Comparison of ENCODE assay signal across 24 cellular contexts in the genomic region with DNA sequence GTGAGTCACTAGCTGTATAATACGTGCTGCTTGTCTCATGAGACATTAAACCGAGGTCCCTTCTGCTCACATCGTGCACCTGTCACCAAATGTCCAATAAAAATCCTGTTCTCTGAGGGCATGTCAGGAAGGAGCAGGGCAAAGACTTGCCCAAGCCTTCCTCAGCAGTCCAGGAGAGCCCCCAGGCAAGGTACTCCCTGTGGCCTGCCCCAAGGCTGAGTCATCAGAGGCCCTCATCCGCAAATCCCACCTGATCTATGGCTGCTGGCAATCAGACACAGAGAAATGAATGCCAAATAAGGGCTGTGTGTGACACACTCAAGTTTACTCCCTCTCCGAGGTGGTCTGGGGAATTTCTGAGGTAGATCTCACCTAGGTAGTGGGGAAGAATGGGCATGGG.
DNase-seq lines count a peak whose midpoint lies in the region; ATAC-seq and TF ChIP-seq lines count a peak whose summit lies in the region.
"Had no signal": no experiment of that assay in that cellular context is flagged by ENCODE, and none has a peak within 500 bp of the region (broad histone marks: within the 10 kb centered on the region; RNA-seq: fewer than 3 reads in every experiment).

No MANE protein-coding gene starts in this region.

- H3K4me2 ChIP-seq in GM23338, result no peak overlapping the region
- H3K4me2 ChIP-seq: BLaER1 treated with 17β-estradiol and CSF1 and Interleukin-3, amounts not matched to agents 10 nM and 100 nM had no signal

- peak; percentile 33; the same call in 1 of the 3 replicates for ATAC-seq in GM23338
- peak; percentile 76 for ATAC-seq in RWPE2 (ENCODE audit: low read depth)
- ATAC-seq in GM21360 (IDR thresholded peaks at IDR 0.05; ENCODE audit: unreplicated experiment), result no peak
- ATAC-seq: left lobe of liver had no signal

- H3K27ac ChIP-seq in GM23338 (ENCODE audit: low read depth) (no peak overlapping the region), RWPE2 (ENCODE audit: poor library complexity, severe bottlenecking) (no peak overlapping the region)
- H3K27ac ChIP-seq: BLaER1 treated with 17β-estradiol and CSF1 and Interleukin-3, amounts not matched to agents 10 nM and 100 nM; breast epithelium; colonic mucosa; skin epidermis had no signal

- H3K79me2 ChIP-seq in GM23338 (replicated peaks; ENCODE audit: insufficient read depth), result no peaks in the 10 kb centered on the region

- H3K4me1 ChIP-seq in GM23338 (ENCODE audit: insufficient read depth) (no peaks in the 10 kb centered on the region), RWPE2 (ENCODE audit: insufficient read depth, poor library complexity, severe bottlenecking) (no peaks in the 10 kb centered on the region)
- H3K4me1 ChIP-seq: BLaER1 treated with 17β-estradiol and CSF1 and Interleukin-3, amounts not matched to agents 10 nM and 100 nM; breast epithelium; colonic mucosa had no signal

- no peaks in the 10 kb centered on the region for H3F3A ChIP-seq in GM23338 (replicated peaks; ENCODE audit: low read depth)

- H3K4me1 Mint-ChIP-seq in GM23338, result peaks cover 10% of the 10 kb centered on the region; the same call in 2 of the 3 replicates
- H3K4me1 Mint-ChIP-seq in endothelial cell (ENCODE audit: unreplicated experiment), result no peaks in the 10 kb centered on the region

- H3K9me3 ChIP-seq in RWPE2 (ENCODE audit: severe bottlenecking), result no peaks in the 10 kb centered on the region
- H3K9me3 ChIP-seq: BLaER1 treated with 17β-estradiol and CSF1 and Interleukin-3, amounts not matched to agents 10 nM and 100 nM; breast epithelium; colonic mucosa had no signal

- H3K27ac Mint-ChIP-seq in GM23338, result no peak overlapping the region
- no peak overlapping the region for H3K27ac Mint-ChIP-seq in endothelial cell (ENCODE audit: unreplicated experiment)
- H3K27ac Mint-ChIP-seq: activated CD4-positive, alpha-beta memory T cell treated with anti-CD3 and anti-CD28 coated beads, Interleukin-2, amount 10 ng/mL, durations not matched to agents 7 days and 5 days had no signal

- H3K27me3 ChIP-seq in GM23338 (ENCODE audit: insufficient read depth), result no peaks in the 10 kb centered on the region
- no peaks in the 10 kb centered on the region for H3K27me3 ChIP-seq in RWPE2 (ENCODE audit: insufficient read depth, poor library complexity, severe bottlenecking)
- H3K27me3 ChIP-seq in H7 (ENCODE audit: control insufficient read depth, insufficient read depth, low read length), result no peaks in the 10 kb centered on the region
- H3K27me3 ChIP-seq: BLaER1 treated with 17β-estradiol and CSF1 and Interleukin-3, amounts not matched to agents 10 nM and 100 nM; breast epithelium; colonic mucosa had no signal

- H3K36me3 ChIP-seq in GM23338 (ENCODE audit: insufficient read depth) (no peaks in the 10 kb centered on the region), RWPE2 (ENCODE audit: low read depth) (no peaks in the 10 kb centered on the region), H7 (replicated peaks; ENCODE audit: control insufficient read depth, insufficient read depth, low read length) (no peaks in the 10 kb centered on the region)
- H3K36me3 ChIP-seq: BLaER1 treated with 17β-estradiol and CSF1 and Interleukin-3, amounts not matched to agents 10 nM and 100 nM; breast epithelium; colonic mucosa had no signal

- H4K20me1 ChIP-seq in GM23338 (replicated peaks; ENCODE audit: insufficient read depth), result no peaks in the 10 kb centered on the region
- H4K20me1 ChIP-seq: BLaER1 treated with 17β-estradiol and CSF1 and Interleukin-3, amounts not matched to agents 10 nM and 100 nM had no signal

- TF ChIP-seq CTCF in GM23338 (conservative IDR thresholded peaks at IDR 0.05; ENCODE audit: low read depth in 2 of 2) (no peak), RWPE2 (IDR thresholded peaks at IDR 0.05; ENCODE audit: poor library complexity, severe bottlenecking) (no peak), endothelial cell (IDR thresholded peaks at IDR 0.05; ENCODE audit: unreplicated experiment) (no peak)

- H3K4me3 ChIP-seq in GM23338 (no peak overlapping the region), RWPE2 (ENCODE audit: severe bottlenecking) (no peak overlapping the region), H7 (ENCODE audit: insufficient read depth, low read depth, low read length) (no peak overlapping the region)
- H3K4me3 ChIP-seq: BLaER1 treated with 17β-estradiol and CSF1 and Interleukin-3, amounts not matched to agents 10 nM and 100 nM; breast epithelium; colonic mucosa; skin epidermis had no signal

- H3K27me3 Mint-ChIP-seq in GM23338 (ENCODE audit: insufficient read depth, low read depth, poor library complexity) (peaks cover 2% of the 10 kb centered on the region), endothelial cell (ENCODE audit: unreplicated experiment) (peaks cover 2% of the 10 kb centered on the region)
- H3K27me3 Mint-ChIP-seq: activated CD4-positive, alpha-beta memory T cell treated with anti-CD3 and anti-CD28 coated beads, Interleukin-2, amount 10 ng/mL, durations not matched to agents 7 days and 5 days had no signal

- H3K9me3 Mint-ChIP-seq in GM23338 (no peaks in the 10 kb centered on the region; the same call in 2 of the 3 replicates), endothelial cell (ENCODE audit: unreplicated experiment) (no peaks in the 10 kb centered on the region)
- H3K9me3 Mint-ChIP-seq: activated CD4-positive, alpha-beta memory T cell treated with anti-CD3 and anti-CD28 coated beads, Interleukin-2, amount 10 ng/mL, durations not matched to agents 7 days and 5 days had no signal

- no peak overlapping the region for H3K4me3 Mint-ChIP-seq in GM23338
- H3K4me3 Mint-ChIP-seq in endothelial cell (ENCODE audit: unreplicated experiment), result no peak overlapping the region
- H3K4me3 Mint-ChIP-seq: activated CD4-positive, alpha-beta memory T cell treated with anti-CD3 and anti-CD28 coated beads, Interleukin-2, amount 10 ng/mL, durations not matched to agents 7 days and 5 days; nephron had no signal

- no peaks in the 10 kb centered on the region for H3K9me2 ChIP-seq in GM23338 (ENCODE audit: insufficient read depth)

- no peaks in the 10 kb centered on the region for H3K36me3 Mint-ChIP-seq in GM23338 (ENCODE audit: low read depth)
- no peaks in the 10 kb centered on the region for H3K36me3 Mint-ChIP-seq in endothelial cell (ENCODE audit: low read depth, unreplicated experiment)

- in situ Hi-C loops in Caki2 (cut with HindIII; ENCODE audit: low pct_unique_long_range_greater_than_20kb, low sequenced_read_pairs), result no loop called here

- peak overlapping the region; percentile 53 for H2AFZ ChIP-seq in GM23338

- DNase-seq in Caki2 (ENCODE audit: low read depth), result peak; percentile 1
- no peak for DNase-seq in GM23338 (ENCODE audit: low spot score)
- DNase-seq in RWPE2 (ENCODE audit: low spot score), result no peak
- peak; percentile 22 for DNase-seq in iPS-NIHi11 (ENCODE audit: low spot score)
- no peak for DNase-seq in NCI-H510A treated with DMSO at 0.1 percent for 48 hours (lab: John Stamatoyannopoulos, UW)
- DNase-seq in H7, result no peak
- DNase-seq in endothelial cell (ENCODE audit: low spot score), result no peak
- DNase-seq: activated CD4-positive, alpha-beta memory T cell treated with anti-CD3 and anti-CD28 coated beads, Interleukin-2, amount 10 ng/mL, durations not matched to agents 7 days and 5 days; activated CD4-positive, CD25-positive, alpha-beta regulatory T cell; activated gamma-delta T cell treated with Interleukin-2 at 50 U/mL for 16 hours; colonic mucosa; midbrain; NCI-H1105; NCI-H2081 treated with DMSO at 0.1 percent for 48 hours; NCI-H524 treated with DMSO at 0.1 percent for 48 hours; posterior cingulate gyrus; stimulated activated CD4-positive, alpha-beta T cell treated with anti-CD3 and anti-CD28 coated beads, Interleukin-1b, Interleukin-23, amount 100 ng/mL, for 48 hours; substantia nigra had no signal

TF ChIP-seq in GM23338, 12 proteins besides CTCF, POLR2A, EP300 and RAD21 (continues in another document):
- TF ChIP-seq EZH2 (IDR thresholded peaks at IDR 0.05; ENCODE audit: low read depth, unreplicated experiment) (no peak), CREB1 (CRISPR knock-in tag; IDR thresholded peaks at IDR 0.05; ENCODE audit: low read depth) (no peak)

Comparison
In these comparisons a context has a peak if more than half of its experiments do, and no peak if none do; other contexts are left out.
1. DNase-seq: peak in Caki2 (single experiment) and iPS-NIHi11 (single experiment); none in GM23338 (single experiment), RWPE2 (single experiment), NCI-H510A treated with DMSO at 0.1 percent for 48 hours (single experiment), H7 (single experiment) and endothelial cell (single experiment).